In the genomic region with DNA sequence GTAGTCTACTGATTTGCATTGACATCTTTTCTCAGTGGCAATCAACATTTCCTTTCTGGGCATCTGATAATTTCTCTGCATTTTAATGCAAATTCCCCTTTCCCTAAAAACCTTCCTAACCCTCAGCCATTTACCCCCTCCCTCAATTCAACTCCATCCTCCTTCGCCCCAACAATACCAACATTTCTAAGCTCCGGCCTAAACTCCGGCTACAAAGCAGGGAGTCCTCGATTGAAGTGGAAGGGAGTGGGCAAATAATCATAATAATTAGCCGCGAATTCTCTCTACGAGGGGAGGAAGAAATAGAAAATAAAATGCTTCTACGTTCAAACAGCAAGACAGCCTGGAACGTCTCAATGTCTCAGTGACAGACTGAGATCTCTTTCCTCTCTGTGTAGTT, we compare ENCODE assay signal across 9 cellular contexts. TPM values are rescaled to one million over a fixed set of nuclear protein-coding genes. Genes with fewer than 3 reads are reported as not detected.
A peak's percentile ranks its signal among the peaks of the same experiment; 100 is the strongest.
DNase-seq lines count a peak whose midpoint lies in the region; ATAC-seq and TF ChIP-seq lines count a peak whose summit lies in the region.
"Had no signal": no experiment of that assay in that cellular context is flagged by ENCODE, and none has a peak within 500 bp of the region (broad histone marks: within the 10 kb centered on the region; RNA-seq: fewer than 3 reads in every experiment).

No MANE protein-coding gene starts in this region.

- H3K27ac ChIP-seq in CD4-positive, alpha-beta T cell (ENCODE audit: low read depth, low read length) = no peak overlapping the region
- H3K27ac ChIP-seq in KMS-11 = peak overlapping the region; percentile 96

- peaks cover 66% of the 10 kb centered on the region for H3K79me2 ChIP-seq in KMS-11 (ENCODE audit: insufficient read depth, low read depth)

- peaks cover 48% of the 10 kb centered on the region for H3K4me1 ChIP-seq in KMS-11 (ENCODE audit: low read depth, poor library complexity, severe bottlenecking)

- H3K36me3 ChIP-seq in KMS-11 (ENCODE audit: insufficient read depth) = no peaks in the 10 kb centered on the region

- peak overlapping the region; percentile 97 for H3K4me2 ChIP-seq in KMS-11

- CTCF ChIA-PET in CD4-positive, alpha-beta T cell (lab: Charles Lee) = no interaction called here

- H3K27ac Mint-ChIP-seq in CD4-positive, alpha-beta T cell = peak overlapping the region; percentile 86
- H3K27ac Mint-ChIP-seq in central memory CD8-positive, alpha-beta T cell (ENCODE audit: low read depth) = no peak overlapping the region
- no peak overlapping the region for H3K27ac Mint-ChIP-seq in natural killer cell treated with Interleukin-12 subunit alpha and Interleukin-12 subunit beta and Interleukin-15 and Interleukin-18, amount 100 ng/mL, for 72 hours

- H3K36me3 Mint-ChIP-seq in CD4-positive, alpha-beta T cell (ENCODE audit: low read depth) = peaks cover 8% of the 10 kb centered on the region
- peaks cover 6% of the 10 kb centered on the region for H3K36me3 Mint-ChIP-seq in central memory CD8-positive, alpha-beta T cell (ENCODE audit: insufficient read depth)
- H3K36me3 Mint-ChIP-seq in natural killer cell treated with Interleukin-12 subunit alpha and Interleukin-12 subunit beta and Interleukin-15 and Interleukin-18, amount 100 ng/mL, for 72 hours = no peaks in the 10 kb centered on the region

- ATAC-seq in CD4-positive, alpha-beta T cell (ENCODE audit: poor library complexity) = no peak
- ATAC-seq in central memory CD8-positive, alpha-beta T cell (replicated peaks; ENCODE audit: extremely low read depth, poor library complexity, severe bottlenecking) = no peak
- ATAC-seq in natural killer cell treated with Interleukin-12 subunit alpha and Interleukin-12 subunit beta and Interleukin-15 and Interleukin-18, amount 100 ng/mL, for 72 hours = no peak
- ATAC-seq in GM18858 (IDR thresholded peaks at IDR 0.05; ENCODE audit: unreplicated experiment) = no peak

- H2AFZ ChIP-seq in KMS-11 (ENCODE audit: low read depth) = peak overlapping the region; percentile 60

- no peak for TF ChIP-seq CTCF in CD4-positive, alpha-beta T cell (IDR thresholded peaks at IDR 0.05)
- TF ChIP-seq CTCF in KMS-11 (conservative IDR thresholded peaks at IDR 0.05; ENCODE audit: low read depth, low read length) = no peak

- H3K27me3 Mint-ChIP-seq in CD4-positive, alpha-beta T cell = peaks cover 85% of the 10 kb centered on the region
- H3K27me3 Mint-ChIP-seq in central memory CD8-positive, alpha-beta T cell = peaks cover 92% of the 10 kb centered on the region
- peaks cover 43 to 70% of the 10 kb centered on the region in 2 donors for H3K27me3 Mint-ChIP-seq in natural killer cell treated with Interleukin-12 subunit alpha and Interleukin-12 subunit beta and Interleukin-15 and Interleukin-18, amount 100 ng/mL, for 72 hours

- no peaks in the 10 kb centered on the region for H3K9me3 Mint-ChIP-seq in CD4-positive, alpha-beta T cell
- no peaks in the 10 kb centered on the region for H3K9me3 Mint-ChIP-seq in central memory CD8-positive, alpha-beta T cell
- H3K9me3 Mint-ChIP-seq in natural killer cell treated with Interleukin-12 subunit alpha and Interleukin-12 subunit beta and Interleukin-15 and Interleukin-18, amount 100 ng/mL, for 72 hours = no peaks in the 10 kb centered on the region

- no peak overlapping the region for H3K4me3 ChIP-seq in KMS-11 (IDR thresholded peaks at IDR 0.05; ENCODE audit: insufficient read depth, low read depth, low read length)

- no peaks in the 10 kb centered on the region for H3K9me3 ChIP-seq in CD4-positive, alpha-beta T cell (ENCODE audit: control insufficient read depth, low read length)

- intact Hi-C loops in CD4-positive, alpha-beta T cell (cut with DNase I, micrococcal nuclease) = no loop called here

- H3K27me3 ChIP-seq in CD4-positive, alpha-beta T cell (ENCODE audit: control insufficient read depth, insufficient read depth, low read length) = peaks cover 80% of the 10 kb centered on the region
- H3K27me3 ChIP-seq in KMS-11 (ENCODE audit: insufficient read depth, low read depth) = peaks cover 4% of the 10 kb centered on the region; the same call in 1 of the 2 replicates

- peaks cover 39% of the 10 kb centered on the region for H3K4me1 Mint-ChIP-seq in CD4-positive, alpha-beta T cell (ENCODE audit: low read depth)
- H3K4me1 Mint-ChIP-seq in central memory CD8-positive, alpha-beta T cell = peaks cover 25% of the 10 kb centered on the region
- H3K4me1 Mint-ChIP-seq in natural killer cell treated with Interleukin-12 subunit alpha and Interleukin-12 subunit beta and Interleukin-15 and Interleukin-18, amount 100 ng/mL, for 72 hours (ENCODE audit: low read depth in 2 of 2) = peaks cover 15 to 16% of the 10 kb centered on the region in 2 donors

- H4K20me1 ChIP-seq in KMS-11 (ENCODE audit: insufficient read depth) = no peaks in the 10 kb centered on the region

- peak overlapping the region; percentile 94 for H3K9ac ChIP-seq in KMS-11

- peak overlapping the region; percentile 87 for H3K4me3 Mint-ChIP-seq in CD4-positive, alpha-beta T cell
- peak overlapping the region; percentile 84 for H3K4me3 Mint-ChIP-seq in central memory CD8-positive, alpha-beta T cell
- peak overlapping the region; percentile 73 for H3K4me3 Mint-ChIP-seq in natural killer cell treated with Interleukin-12 subunit alpha and Interleukin-12 subunit beta and Interleukin-15 and Interleukin-18, amount 100 ng/mL, for 72 hours

- no peak for DNase-seq in CD4-positive, alpha-beta T cell
- DNase-seq in central memory CD8-positive, alpha-beta T cell (ENCODE audit: low spot score in 2 of 2) = no peak
- no peak for DNase-seq in natural killer cell treated with Interleukin-12 subunit alpha and Interleukin-12 subunit beta and Interleukin-15 and Interleukin-18, amount 100 ng/mL, for 72 hours (ENCODE audit: low spot score)
- no peak for DNase-seq in activated gamma-delta T cell treated with Interleukin-2 at 50 U/mL for 16 hours
- no peak for DNase-seq in COLO829 (ENCODE audit: low spot score)
- DNase-seq in NCI-H2196 (lab: John Stamatoyannopoulos, UW; ENCODE audit: unreplicated experiment) = no peak
- DNase-seq: activated CD4-positive, alpha-beta T cell treated with anti-CD3 and anti-CD28 coated beads, Interleukin-2, amount 50 U/mL, for 4 hours had no signal

- POLR2A ChIA-PET in CD4-positive, alpha-beta T cell (lab: Charles Lee) = no interaction called here

RNA-seq across cellular contexts. Expression of gene BCL11A, which starts 4.6 kb away (rescaled TPM):
- 1 to 10 TPM; 2.3 to 3.3 TPM for total RNA-seq in CD4-positive, alpha-beta T cell
- total RNA-seq in natural killer cell treated with Interleukin-12 subunit alpha and Interleukin-12 subunit beta and Interleukin-15 and Interleukin-18, amount 100 ng/mL, for 72 hours = under 1 TPM in 1 of 2 donors, not detected in 1; 0.81 TPM
